ENCODE assay signal across 1 cellular context in genomic region chr3:42032693-42033349, GRCh38.
TF ChIP-seq lines count a peak whose summit lies in the region.

No MANE protein-coding gene starts in this region.

TF ChIP-seq in HepG2, 621 proteins besides CTCF, POLR2A, EP300 and RAD21 (continued from another document and continues in another):
- TF ChIP-seq ZNF879 (CRISPR knock-in tag; IDR thresholded peaks at IDR 0.05) (no peak), FOXK1 (CRISPR knock-in tag; IDR thresholded peaks at IDR 0.05; ENCODE audit: borderline replicate concordance, low read depth) (peak; percentile 86), DPF2 (CRISPR knock-in tag; IDR thresholded peaks at IDR 0.05; ENCODE audit: borderline replicate concordance, low read depth) (peak; percentile 93), ZBTB20 (CRISPR knock-in tag; IDR thresholded peaks at IDR 0.05; ENCODE audit: borderline replicate concordance, low read depth) (no peak), HBP1 (CRISPR knock-in tag; IDR thresholded peaks at IDR 0.05; ENCODE audit: low read depth) (peak; percentile 61; the same call in 1 of the 2 replicates), ERF (CRISPR knock-in tag; IDR thresholded peaks at IDR 0.05) (peak; percentile 83), ZNF737 (CRISPR knock-in tag; IDR thresholded peaks at IDR 0.05; ENCODE audit: borderline replicate concordance) (no peak), ZFYVE20 (CRISPR knock-in tag; IDR thresholded peaks at IDR 0.05; ENCODE audit: borderline replicate concordance, low read depth) (no peak), ASH2L (IDR thresholded peaks at IDR 0.05; ENCODE audit: insufficient read length, low read depth, low read length) (peak; percentile 53), CEBPB (IDR thresholded peaks at IDR 0.05; ENCODE audit: borderline replicate concordance, low read depth, low read length) (peak; percentile 98), ZNF253 (CRISPR knock-in tag; IDR thresholded peaks at IDR 0.05; ENCODE audit: borderline replicate concordance) (no peak), ZNF576 (CRISPR knock-in tag; IDR thresholded peaks at IDR 0.05) (no peak), HNRNPUL1 (IDR thresholded peaks at IDR 0.05; ENCODE audit: low read depth, low read length) (no peak), CCDC6 (CRISPR knock-in tag; IDR thresholded peaks at IDR 0.05) (peak; percentile 65), ZSCAN9 (CRISPR knock-in tag; IDR thresholded peaks at IDR 0.05; ENCODE audit: borderline replicate concordance) (peak; percentile 36; the same call in 1 of the 2 replicates), PHF20 (CRISPR knock-in tag; IDR thresholded peaks at IDR 0.05) (no peak), MEF2D (CRISPR knock-in tag; IDR thresholded peaks at IDR 0.05) (no peak), E2F1 (CRISPR knock-in tag; IDR thresholded peaks at IDR 0.05) (no peak), ZNF639 (CRISPR knock-in tag; conservative IDR thresholded peaks at IDR 0.05) (no peak), MTF1 (CRISPR knock-in tag; IDR thresholded peaks at IDR 0.05) (no peak), ZFP91 (CRISPR knock-in tag; IDR thresholded peaks at IDR 0.05; ENCODE audit: borderline replicate concordance) (peak; percentile 45; the same call in 1 of the 2 replicates), ZBTB14 (CRISPR knock-in tag; IDR thresholded peaks at IDR 0.05) (no peak), RNF219 (CRISPR knock-in tag; IDR thresholded peaks at IDR 0.05) (no peak), ZBTB33 (CRISPR knock-in tag; IDR thresholded peaks at IDR 0.05) (no peak; the same call in 1 of the 2 replicates), ZNF784 (CRISPR knock-in tag; IDR thresholded peaks at IDR 0.05; ENCODE audit: borderline replicate concordance) (no peak; the same call in 1 of the 2 replicates), KLF13 (CRISPR knock-in tag; IDR thresholded peaks at IDR 0.05) (no peak), TEF (CRISPR knock-in tag; IDR thresholded peaks at IDR 0.05) (no peak), ZNF770 (CRISPR knock-in tag; IDR thresholded peaks at IDR 0.05) (peak; percentile 97), SCMH1 (CRISPR knock-in tag; IDR thresholded peaks at IDR 0.05; ENCODE audit: borderline replicate concordance) (no peak), ZNF503 (CRISPR knock-in tag; IDR thresholded peaks at IDR 0.05) (peak; percentile 74; the same call in 1 of the 2 replicates), KMT2A (CRISPR knock-in tag; IDR thresholded peaks at IDR 0.05) (peak; percentile 85), ZNF510 (CRISPR knock-in tag; IDR thresholded peaks at IDR 0.05; ENCODE audit: low read depth) (no peak), ZNF382 (CRISPR knock-in tag; IDR thresholded peaks at IDR 0.05; ENCODE audit: borderline replicate concordance) (no peak), CENPT (CRISPR knock-in tag; IDR thresholded peaks at IDR 0.05; ENCODE audit: low read depth) (no peak), RBFOX2 (IDR thresholded peaks at IDR 0.05; ENCODE audit: low read depth, low read length) (no peak), ZNF274 (CRISPR knock-in tag; IDR thresholded peaks at IDR 0.05) (no peak), PHF8 (CRISPR knock-in tag; IDR thresholded peaks at IDR 0.05) (peak; percentile 56), BRCA1 (CRISPR knock-in tag; IDR thresholded peaks at IDR 0.05) (no peak), SP140L (CRISPR knock-in tag; IDR thresholded peaks at IDR 0.05; ENCODE audit: borderline replicate concordance) (no peak), HNF1B (CRISPR knock-in tag; IDR thresholded peaks at IDR 0.05) (peak; percentile 80), MXD1 (CRISPR knock-in tag; IDR thresholded peaks at IDR 0.05) (no peak), XRCC5 (optimal IDR thresholded peaks at IDR 0.05; ENCODE audit: low read length) (peak; percentile 51)
